12 cellular contexts compared by ENCODE assay signal in genomic region chr5:78566747-78567449, GRCh38.
DNase-seq lines count a peak whose midpoint lies in the region; ATAC-seq and TF ChIP-seq lines count a peak whose summit lies in the region.
"Had no signal": no experiment of that assay in that cellular context is flagged by ENCODE, and none has a peak within 500 bp of the region (broad histone marks: within the 10 kb centered on the region; RNA-seq: fewer than 3 reads in every experiment).

No MANE protein-coding gene starts in this region.

- in situ Hi-C loops in astrocyte of the spinal cord (cut with HindIII; ENCODE audit: low sequenced_read_pairs), result no loop called here

- H3K27ac ChIP-seq in lung (ENCODE audit: low read depth in 1 of 2, low read length in 1 of 2), result no peak overlapping the region
- H3K27ac ChIP-seq: VCaP had no signal

- no peaks in the 10 kb centered on the region for H3K27me3 ChIP-seq in lung (ENCODE audit: control insufficient read depth, insufficient read depth)
- H3K27me3 ChIP-seq: BLaER1 treated with 17β-estradiol and CSF1 and Interleukin-3, amounts not matched to agents 10 nM and 100 nM; body of pancreas had no signal

- 80 to 85% methylated on average over 7 of the region's 7 CpGs for WGBS in lung, 2 donors

- peaks cover 0 to 2% of the 10 kb centered on the region in 2 donors for H3K36me3 ChIP-seq in lung (ENCODE audit: control insufficient read depth in 2 of 2, insufficient read depth in 2 of 2, low read length in 2 of 2)

- TF ChIP-seq CTCF in astrocyte of the spinal cord (IDR thresholded peaks at IDR 0.05; ENCODE audit: low read depth, low read length), result no peak
- no peak for TF ChIP-seq CTCF in lung (IDR thresholded peaks at IDR 0.05; ENCODE audit: control extremely low read depth, extremely low read depth)

- H3K9me3 ChIP-seq in lung (ENCODE audit: control insufficient read depth in 2 of 2, insufficient read depth in 1 of 2, low read length in 1 of 2), result no peaks in the 10 kb centered on the region
- H3K9me3 ChIP-seq: body of pancreas had no signal

- DNase-seq in CD1c-positive myeloid dendritic cell (ENCODE audit: extremely low spot score), result peak; percentile 81
- peak; percentile 47 for DNase-seq in HT1080 (ENCODE audit: low read depth)
- peak; percentile 37 for DNase-seq in astrocyte of the spinal cord (ENCODE audit: low read depth, low spot score)
- no peak for DNase-seq in lung (ENCODE audit: low spot score)
- DNase-seq in left lobe of liver (ENCODE audit: low spot score), result no peak
- DNase-seq in cortex of kidney (lab: John Stamatoyannopoulos, UW), result no peak
- no peak for DNase-seq in activated naive CD4-positive, alpha-beta T cell treated with anti-CD3 and anti-CD28 coated beads, Interleukin-2, amount 50 U/mL, for 16 hours
- DNase-seq: body of pancreas, GDM1 had no signal

- peaks cover 7% of the 10 kb centered on the region in 2 donors for H3K4me1 ChIP-seq in lung (ENCODE audit: control insufficient read depth in 2 of 2, insufficient read depth in 2 of 2, low read length in 2 of 2)

- ATAC-seq in lung (ENCODE audit: insufficient read depth, low FRiP score) (peak; percentile 60), GM18867 (IDR thresholded peaks at IDR 0.05; ENCODE audit: unreplicated experiment) (no peak), left lobe of liver (no peak)
- ATAC-seq: body of pancreas had no signal

- H3K4me3 ChIP-seq in astrocyte of the spinal cord (ENCODE audit: low read depth, low read length) (no peak overlapping the region), lung (no peak overlapping the region)
- H3K4me3 ChIP-seq: BLaER1 treated with 17β-estradiol and CSF1 and Interleukin-3, amounts not matched to agents 10 nM and 100 nM; body of pancreas had no signal

Comparison
In these comparisons a context has a peak if more than half of its experiments do, and no peak if none do; other contexts are left out.
1. DNase-seq: peak in CD1c-positive myeloid dendritic cell (single experiment), HT1080 (single experiment) and astrocyte of the spinal cord (single experiment); none in lung (single experiment), left lobe of liver (single experiment), cortex of kidney (single experiment) and activated naive CD4-positive, alpha-beta T cell treated with anti-CD3 and anti-CD28 coated beads, Interleukin-2, amount 50 U/mL, for 16 hours (single experiment).